20 cellular contexts compared by ENCODE assay signal in the genomic region with DNA sequence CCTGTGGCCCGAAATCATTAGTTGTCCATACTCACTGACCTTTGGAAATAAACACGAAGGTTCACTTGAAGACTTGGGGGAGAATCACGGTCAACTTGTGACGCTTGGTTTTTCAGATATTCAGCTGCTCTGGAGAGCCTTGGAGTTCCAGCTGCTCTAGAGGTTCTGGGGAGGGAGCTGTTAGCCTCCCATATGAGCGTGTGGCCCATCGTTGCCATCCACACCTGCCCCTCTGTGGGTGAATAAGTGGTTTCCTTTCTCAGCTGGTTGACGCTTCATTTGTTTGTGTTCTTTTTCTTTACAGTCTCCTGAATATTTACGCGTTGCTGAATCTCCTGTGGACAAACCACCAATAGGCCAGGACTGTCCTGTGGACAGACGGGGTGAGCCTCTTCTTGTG. TPM values are rescaled to one million over a fixed set of nuclear protein-coding genes. Genes with fewer than 3 reads are reported as not detected.
DNase-seq lines count a peak whose midpoint lies in the region; ATAC-seq and TF ChIP-seq lines count a peak whose summit lies in the region.
"Had no signal": no experiment of that assay in that cellular context is flagged by ENCODE, and none has a peak within 500 bp of the region (broad histone marks: within the 10 kb centered on the region; RNA-seq: fewer than 3 reads in every experiment).

No MANE protein-coding gene starts in this region.

- no peaks in the 10 kb centered on the region for H3K27me3 Mint-ChIP-seq in WTC11 (ENCODE audit: low read depth)
- no peaks in the 10 kb centered on the region for H3K27me3 Mint-ChIP-seq in naive thymus-derived CD8-positive, alpha-beta T cell

- peaks cover 12% of the 10 kb centered on the region for H3K4me1 Mint-ChIP-seq in WTC11
- peaks cover 48 to 85% (median 80%) of the 10 kb centered on the region in 4 donors for H3K4me1 Mint-ChIP-seq in naive thymus-derived CD8-positive, alpha-beta T cell
- H3K4me1 Mint-ChIP-seq: B cell had no signal

- POLR2A ChIA-PET in WTC11 (lab: Charles Lee) = no interaction called here
- POLR2A ChIA-PET in naive thymus-derived CD8-positive, alpha-beta T cell (lab: Charles Lee) = interaction anchor here (0.6 to 6.0 kb wide), 9 partner anchors 9 to 349 kb away, joined by 3 to 62 read pairs (median 6); partner anchors contain the start of gene APBA2

- no peak for TF ChIP-seq CTCF in WTC11 (IDR thresholded peaks at IDR 0.05)

- DNase-seq in NCI-H187 treated with DMSO at 0.1 percent for 48 hours (lab: John Stamatoyannopoulos, UW) (peak; percentile 1), NCI-H187 (lab: John Stamatoyannopoulos, UW) (no peak), COLO668 (lab: John Stamatoyannopoulos, UW; ENCODE audit: unreplicated experiment) (peak; percentile 13), WTC11 (ENCODE audit: low spot score) (peak; percentile 6), H4 (ENCODE audit: low spot score) (no peak), HuH-7 (ENCODE audit: low spot score) (no peak), inferior parietal cortex (ENCODE audit: extremely low spot score) (no peak)
- peak in 2 of 10 donors; percentile 7 to 15 for DNase-seq in naive thymus-derived CD8-positive, alpha-beta T cell
- DNase-seq: activated effector memory CD4-positive, alpha-beta T cell treated with Interleukin-2 at 50 U/mL for 16 hours; DMS 273 treated with DMSO at 0.1 percent for 48 hours; gastrocnemius medialis; GDM1; IMR-90; NCI-H1694 treated with DMSO at 0.1 percent for 48 hours; NCI-H446; NK-92 treated with Interleukin-12 subunit alpha and Interleukin-12 subunit beta, amount 100 ng/mL, for 24 hours; occipital lobe; SK-N-SH; stimulated activated CD4-positive, alpha-beta T cell treated with anti-CD3 and anti-CD28 coated beads, Interleukin-12 subunit alpha, Interleukin-12 subunit beta, amount 100 ng/mL, for 4 hours had no signal

- no peaks in the 10 kb centered on the region for H3K9me3 Mint-ChIP-seq in WTC11
- H3K9me3 Mint-ChIP-seq in naive thymus-derived CD8-positive, alpha-beta T cell = no peaks in the 10 kb centered on the region

- H3K36me3 Mint-ChIP-seq in WTC11 = 0 out of 2 replicates have a peak, but pooled peaks cover 2% of the 10 kb centered on the region
- H3K36me3 Mint-ChIP-seq in naive thymus-derived CD8-positive, alpha-beta T cell = peaks cover 0 to 43% (median 11%) of the 10 kb centered on the region in 3 donors

- no peak for ATAC-seq in WTC11
- ATAC-seq in naive thymus-derived CD8-positive, alpha-beta T cell = peak; percentile 28 to 42
- ATAC-seq: gastrocnemius medialis had no signal

- peak overlapping the region; percentile 35; the same call in 1 of the 2 replicates for H3K27ac Mint-ChIP-seq in WTC11
- peak overlapping the region; percentile 78 to 93 (median 90) for H3K27ac Mint-ChIP-seq in naive thymus-derived CD8-positive, alpha-beta T cell
- H3K27ac Mint-ChIP-seq: B cell had no signal

- H3K4me3 Mint-ChIP-seq in WTC11 = no peak overlapping the region
- peak overlapping the region; percentile 30 to 90 (median 76) for H3K4me3 Mint-ChIP-seq in naive thymus-derived CD8-positive, alpha-beta T cell
- H3K4me3 Mint-ChIP-seq: B cell had no signal

- CTCF ChIA-PET in WTC11 (lab: Charles Lee) = interaction anchor here (0.5 to 5.6 kb wide), 16 partner anchors 9 to 194 kb away, joined by 3 to 44 read pairs (median 4); no protein-coding TSS in a partner anchor

TF ChIP-seq in WTC11, 78 proteins besides CTCF, POLR2A, EP300 and RAD21 (continues in another document):
- TF ChIP-seq, protein P1, sequence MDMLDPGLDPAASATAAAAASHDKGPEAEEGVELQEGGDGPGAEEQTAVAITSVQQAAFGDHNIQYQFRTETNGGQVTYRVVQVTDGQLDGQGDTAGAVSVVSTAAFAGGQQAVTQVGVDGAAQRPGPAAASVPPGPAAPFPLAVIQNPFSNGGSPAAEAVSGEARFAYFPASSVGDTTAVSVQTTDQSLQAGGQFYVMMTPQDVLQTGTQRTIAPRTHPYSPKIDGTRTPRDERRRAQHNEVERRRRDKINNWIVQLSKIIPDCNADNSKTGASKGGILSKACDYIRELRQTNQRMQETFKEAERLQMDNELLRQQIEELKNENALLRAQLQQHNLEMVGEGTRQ (CRISPR knock-in tag; IDR thresholded peaks at IDR 0.05) = no peak
- TF ChIP-seq, protein P2, sequence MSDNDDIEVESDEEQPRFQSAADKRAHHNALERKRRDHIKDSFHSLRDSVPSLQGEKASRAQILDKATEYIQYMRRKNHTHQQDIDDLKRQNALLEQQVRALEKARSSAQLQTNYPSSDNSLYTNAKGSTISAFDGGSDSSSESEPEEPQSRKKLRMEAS (CRISPR knock-in tag; IDR thresholded peaks at IDR 0.05) = no peak
- TF ChIP-seq SOX15 (CRISPR knock-in tag; IDR thresholded peaks at IDR 0.05) (no peak), ZNF232 (CRISPR knock-in tag; IDR thresholded peaks at IDR 0.05) (no peak), RELA (CRISPR knock-in tag; IDR thresholded peaks at IDR 0.05; ENCODE audit: borderline replicate concordance) (no peak), ATF2 (CRISPR knock-in tag; IDR thresholded peaks at IDR 0.05; ENCODE audit: borderline replicate concordance, low read depth) (no peak), JAZF1 (CRISPR knock-in tag; IDR thresholded peaks at IDR 0.05) (no peak), CREM (CRISPR knock-in tag; IDR thresholded peaks at IDR 0.05) (no peak), ZBTB43 (CRISPR knock-in tag; IDR thresholded peaks at IDR 0.05) (no peak), NFATC4 (CRISPR knock-in tag; IDR thresholded peaks at IDR 0.05) (no peak), RORB (CRISPR knock-in tag; IDR thresholded peaks at IDR 0.05) (no peak), IRF1 (CRISPR knock-in tag; IDR thresholded peaks at IDR 0.05) (no peak), GTF2I (CRISPR knock-in tag; conservative IDR thresholded peaks at IDR 0.05) (no peak), NFYB (CRISPR knock-in tag; conservative IDR thresholded peaks at IDR 0.05; ENCODE audit: low read depth) (no peak), ZNF671 (CRISPR knock-in tag; IDR thresholded peaks at IDR 0.05) (no peak)
- TF ChIP-seq, protein P3, sequence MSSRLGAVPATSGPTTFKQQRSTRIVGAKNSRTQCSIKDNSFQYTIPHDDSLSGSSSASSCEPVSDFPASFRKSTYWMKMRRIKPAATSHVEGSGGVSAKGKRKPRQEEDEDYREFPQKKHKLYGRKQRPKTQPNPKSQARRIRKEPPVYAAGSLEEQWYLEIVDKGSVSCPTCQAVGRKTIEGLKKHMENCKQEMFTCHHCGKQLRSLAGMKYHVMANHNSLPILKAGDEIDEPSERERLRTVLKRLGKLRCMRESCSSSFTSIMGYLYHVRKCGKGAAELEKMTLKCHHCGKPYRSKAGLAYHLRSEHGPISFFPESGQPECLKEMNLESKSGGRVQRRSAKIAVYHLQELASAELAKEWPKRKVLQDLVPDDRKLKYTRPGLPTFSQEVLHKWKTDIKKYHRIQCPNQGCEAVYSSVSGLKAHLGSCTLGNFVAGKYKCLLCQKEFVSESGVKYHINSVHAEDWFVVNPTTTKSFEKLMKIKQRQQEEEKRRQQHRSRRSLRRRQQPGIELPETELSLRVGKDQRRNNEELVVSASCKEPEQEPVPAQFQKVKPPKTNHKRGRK (CRISPR knock-in tag; IDR thresholded peaks at IDR 0.05; ENCODE audit: borderline replicate concordance) = no peak
- TF ChIP-seq, protein P4, sequence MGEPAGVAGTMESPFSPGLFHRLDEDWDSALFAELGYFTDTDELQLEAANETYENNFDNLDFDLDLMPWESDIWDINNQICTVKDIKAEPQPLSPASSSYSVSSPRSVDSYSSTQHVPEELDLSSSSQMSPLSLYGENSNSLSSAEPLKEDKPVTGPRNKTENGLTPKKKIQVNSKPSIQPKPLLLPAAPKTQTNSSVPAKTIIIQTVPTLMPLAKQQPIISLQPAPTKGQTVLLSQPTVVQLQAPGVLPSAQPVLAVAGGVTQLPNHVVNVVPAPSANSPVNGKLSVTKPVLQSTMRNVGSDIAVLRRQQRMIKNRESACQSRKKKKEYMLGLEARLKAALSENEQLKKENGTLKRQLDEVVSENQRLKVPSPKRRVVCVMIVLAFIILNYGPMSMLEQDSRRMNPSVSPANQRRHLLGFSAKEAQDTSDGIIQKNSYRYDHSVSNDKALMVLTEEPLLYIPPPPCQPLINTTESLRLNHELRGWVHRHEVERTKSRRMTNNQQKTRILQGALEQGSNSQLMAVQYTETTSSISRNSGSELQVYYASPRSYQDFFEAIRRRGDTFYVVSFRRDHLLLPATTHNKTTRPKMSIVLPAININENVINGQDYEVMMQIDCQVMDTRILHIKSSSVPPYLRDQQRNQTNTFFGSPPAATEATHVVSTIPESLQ (CRISPR knock-in tag; IDR thresholded peaks at IDR 0.05) = no peak

RNA-seq across cellular contexts. Expression of gene APBA2, which starts 35.6 kb away (rescaled TPM):
- 11.2 to 14.6 TPM (median 13.9 TPM) in 3 replicates for total RNA-seq in WTC11 (2021)
- 100 to 1,000 TPM; 206 to 216 TPM for total RNA-seq in naive thymus-derived CD8-positive, alpha-beta T cell
- polyA plus RNA-seq in naive thymus-derived CD8-positive, alpha-beta T cell = 100 to 1,000 TPM in 1 of 3 donors, 10 to 100 TPM in 2; 75.5 to 164 (median 95.1) TPM
- 13.2 and 17.7 TPM in 2 replicates for total RNA-seq in H4 (2014; rRNA removed; shearing (Covaris generic))
- total RNA-seq: B cell had no signal

Comparison
In these comparisons a context has a peak if more than half of its experiments do, and no peak if none do; other contexts are left out.
1. DNase-seq: peak in NCI-H187 treated with DMSO at 0.1 percent for 48 hours (single experiment), COLO668 (single experiment) and WTC11 (single experiment); none in NCI-H187 (0 of 2), H4 (single experiment), HuH-7 (single experiment) and inferior parietal cortex (single experiment).
2. RNA of gene APBA2, which starts 35.6 kb away (total RNA-seq): 206 to 216 TPM in naive thymus-derived CD8-positive, alpha-beta T cell; 13.2 to 17.7 TPM in H4 and 11.2 to 14.6 TPM in WTC11; every median in the first group is over 10 times any median in the second.